In genomic region chr6:21110684-21111398, GRCh38 we compare ENCODE assay signal across 2 cellular contexts.
A peak's percentile ranks its signal among the peaks of the same experiment; 100 is the strongest.
TF ChIP-seq lines count a peak whose summit lies in the region.

No MANE protein-coding gene starts in this region.

TF ChIP-seq in IMR-90, 13 proteins besides CTCF, POLR2A, EP300 and RAD21 (continued from another document):
- TF ChIP-seq USF2 (IDR thresholded peaks at IDR 0.05; ENCODE audit: low read depth, low read length), result no peak

TF ChIP-seq in K562, 482 proteins besides CTCF, POLR2A, EP300 and RAD21 (continued from another document):
- TF ChIP-seq CEBPZ (IDR thresholded peaks at IDR 0.05; ENCODE audit: borderline replicate concordance, low read depth, low read length) (no peak), ZNF445 (CRISPR knock-in tag; IDR thresholded peaks at IDR 0.05; ENCODE audit: low read depth) (no peak), ZNF121 (CRISPR knock-in tag; conservative IDR thresholded peaks at IDR 0.05) (0 out of 2 replicates have a peak, but pooled peaks have one; percentile 11), ARID2 (IDR thresholded peaks at IDR 0.05) (no peak), ZNF316 (IDR thresholded peaks at IDR 0.05) (peak; percentile 92), MAFG (tag; conservative IDR thresholded peaks at IDR 0.05) (peak; percentile 68), MAFK (IDR thresholded peaks at IDR 0.05; ENCODE audit: low read length) (peak; percentile 81), ZC3H8 (IDR thresholded peaks at IDR 0.05) (no peak)
